8 cellular contexts compared by ENCODE assay signal in the genomic region with DNA sequence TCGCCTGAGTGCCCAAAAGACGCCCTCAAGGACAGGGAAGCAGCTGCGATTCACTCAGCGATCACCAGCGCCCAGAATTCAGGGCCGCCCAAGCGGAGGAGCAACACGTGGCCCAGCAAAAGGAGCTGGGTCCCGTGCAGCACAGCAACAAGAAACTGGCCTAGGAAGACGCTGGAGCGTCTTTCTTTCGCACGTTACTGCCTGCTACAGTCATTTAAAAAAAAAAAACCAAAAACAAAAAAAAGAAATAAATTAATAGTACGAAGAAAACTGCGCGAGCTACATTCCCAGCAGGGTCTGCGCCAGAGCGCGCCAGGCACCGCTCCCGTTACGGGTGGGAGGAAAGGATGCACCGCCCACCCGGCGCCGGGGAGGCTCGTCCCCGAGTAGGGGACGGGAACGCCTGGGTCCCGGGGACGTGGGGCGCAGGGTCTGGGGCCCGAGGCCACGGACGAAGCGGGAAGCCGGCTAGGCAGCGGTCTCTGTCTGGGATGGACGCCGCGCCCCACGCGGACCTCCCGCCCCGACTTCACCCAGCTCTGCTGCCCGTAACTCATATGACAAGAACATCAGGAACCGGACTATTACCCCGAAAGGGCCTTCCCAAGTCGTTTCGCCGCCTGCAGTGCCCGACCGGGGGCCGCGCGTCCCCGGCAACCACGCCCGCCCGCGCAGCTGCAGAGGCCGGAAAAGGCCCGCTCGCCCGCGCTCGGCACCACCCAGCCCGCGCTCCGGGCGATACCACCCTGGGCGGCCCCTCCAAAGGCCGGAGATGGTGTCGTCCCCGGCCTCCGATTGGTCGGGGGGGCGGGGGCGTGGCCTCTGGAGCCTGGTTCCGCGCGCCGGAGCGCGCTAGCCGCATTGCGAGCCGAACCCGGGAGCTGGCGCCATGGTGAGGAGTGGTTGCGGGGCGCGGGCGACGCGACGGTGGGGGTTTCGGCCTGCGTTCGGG. TPM values are rescaled to one million over a fixed set of nuclear protein-coding genes. Genes with fewer than 3 reads are reported as not detected.
DNase-seq lines count a peak whose midpoint lies in the region; ATAC-seq and TF ChIP-seq lines count a peak whose summit lies in the region.

A gene with protein sequence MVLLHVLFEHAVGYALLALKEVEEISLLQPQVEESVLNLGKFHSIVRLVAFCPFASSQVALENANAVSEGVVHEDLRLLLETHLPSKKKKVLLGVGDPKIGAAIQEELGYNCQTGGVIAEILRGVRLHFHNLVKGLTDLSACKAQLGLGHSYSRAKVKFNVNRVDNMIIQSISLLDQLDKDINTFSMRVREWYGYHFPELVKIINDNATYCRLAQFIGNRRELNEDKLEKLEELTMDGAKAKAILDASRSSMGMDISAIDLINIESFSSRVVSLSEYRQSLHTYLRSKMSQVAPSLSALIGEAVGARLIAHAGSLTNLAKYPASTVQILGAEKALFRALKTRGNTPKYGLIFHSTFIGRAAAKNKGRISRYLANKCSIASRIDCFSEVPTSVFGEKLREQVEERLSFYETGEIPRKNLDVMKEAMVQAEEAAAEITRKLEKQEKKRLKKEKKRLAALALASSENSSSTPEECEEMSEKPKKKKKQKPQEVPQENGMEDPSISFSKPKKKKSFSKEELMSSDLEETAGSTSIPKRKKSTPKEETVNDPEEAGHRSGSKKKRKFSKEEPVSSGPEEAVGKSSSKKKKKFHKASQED (plus strand): TSS at position 861 of the 952 bp plus-strand sequence. CDS start 29 bp downstream, at position 890.

- intact Hi-C loops in esophagus squamous epithelium (cut with DNase I): no loop called here

- no peaks in the 10 kb centered on the region for H3K27me3 Mint-ChIP-seq in naive B cell

- peak within 1 kb of the TSS; percentile 88 to 97 (median 94) for H3K4me3 Mint-ChIP-seq in naive B cell
- peak within 1 kb of the TSS; percentile 86 for H3K4me3 Mint-ChIP-seq in stimulated activated effector memory CD8-positive, alpha-beta T cell treated with anti-CD3 and anti-CD28 coated beads, Interleukin-12 subunit alpha, Interleukin-12 subunit beta, amount 100 ng/mL, for 72 hours

- H3K27ac Mint-ChIP-seq in naive B cell: peak within 1 kb of the TSS; percentile 91 to 98 (median 97)
- H3K27ac Mint-ChIP-seq in stimulated activated effector memory CD8-positive, alpha-beta T cell treated with anti-CD3 and anti-CD28 coated beads, Interleukin-12 subunit alpha, Interleukin-12 subunit beta, amount 100 ng/mL, for 72 hours: peak within 1 kb of the TSS; percentile 96

- peaks cover 17 to 42% (median 27%) of the 10 kb centered on the region in 3 donors for H3K4me1 Mint-ChIP-seq in naive B cell
- H3K4me1 Mint-ChIP-seq in stimulated activated effector memory CD8-positive, alpha-beta T cell treated with anti-CD3 and anti-CD28 coated beads, Interleukin-12 subunit alpha, Interleukin-12 subunit beta, amount 100 ng/mL, for 72 hours: peaks cover 42% of the 10 kb centered on the region

- H3K9me3 ChIP-seq in KOPT-K1 (ENCODE audit: insufficient read depth, low read length, poor library complexity, severe bottlenecking): no peaks in the 10 kb centered on the region
- no peaks in the 10 kb centered on the region for H3K9me3 ChIP-seq in esophagus squamous epithelium

- H3K27ac ChIP-seq in KOPT-K1 (ENCODE audit: low read depth, low read length, poor library complexity, severe bottlenecking): peak within 1 kb of the TSS; percentile 92
- peak within 1 kb of the TSS; percentile 79 to 96 (median 89) for H3K27ac ChIP-seq in esophagus squamous epithelium

- H3K36me3 Mint-ChIP-seq in naive B cell: peaks cover 15 to 21% of the 10 kb centered on the region in 2 donors
- peaks cover 55% of the 10 kb centered on the region for H3K36me3 Mint-ChIP-seq in stimulated activated effector memory CD8-positive, alpha-beta T cell treated with anti-CD3 and anti-CD28 coated beads, Interleukin-12 subunit alpha, Interleukin-12 subunit beta, amount 100 ng/mL, for 72 hours

- H3K4me1 ChIP-seq in esophagus squamous epithelium: peaks cover 15 to 43% (median 22%) of the 10 kb centered on the region in 3 donors

- TF ChIP-seq POLR2A in esophagus squamous epithelium (IDR thresholded peaks at IDR 0.05): peak in 3 of 4 donors; percentile 70 to 84 (median 83)

- peak within 1 kb of the TSS; percentile 75 to 98 (median 85) for H3K4me3 ChIP-seq in esophagus squamous epithelium

- H3K36me3 ChIP-seq in KOPT-K1 (ENCODE audit: insufficient read depth, low read length): peaks cover 43% of the 10 kb centered on the region
- peaks cover 16 to 36% (median 30%) of the 10 kb centered on the region in 3 donors for H3K36me3 ChIP-seq in esophagus squamous epithelium

- WGBS in esophagus squamous epithelium, 2 donors: 0% methylated on average over 32 to 35 of the region's 101 CpGs

- peak; percentile 73 for ATAC-seq in GM21786 (IDR thresholded peaks at IDR 0.05; ENCODE audit: unreplicated experiment)
- ATAC-seq in naive B cell (ENCODE audit: low read depth in 2 of 2): peak; percentile 80 to 82
- peak; percentile 93 for ATAC-seq in stimulated activated effector memory CD8-positive, alpha-beta T cell treated with anti-CD3 and anti-CD28 coated beads, Interleukin-12 subunit alpha, Interleukin-12 subunit beta, amount 100 ng/mL, for 72 hours

- DNase-seq in DMS79 (lab: John Stamatoyannopoulos, UW) (peak; percentile 45), RKO (ENCODE audit: low spot score) (peak; percentile 97), activated T-helper 1 cell treated with Interleukin-2 at 50 U/mL for 16 hours (ENCODE audit: low read depth) (peak; percentile 95), esophagus squamous epithelium (lab: John Stamatoyannopoulos, UW) (peak; percentile 43), naive B cell (peak; percentile 96)
- peak; percentile 99 for DNase-seq in stimulated activated effector memory CD8-positive, alpha-beta T cell treated with anti-CD3 and anti-CD28 coated beads, Interleukin-12 subunit alpha, Interleukin-12 subunit beta, amount 100 ng/mL, for 72 hours (ENCODE audit: low spot score in 2 of 2)

- no peaks in the 10 kb centered on the region for H3K27me3 ChIP-seq in esophagus squamous epithelium

- TF ChIP-seq CTCF in esophagus squamous epithelium (IDR thresholded peaks at IDR 0.05): no peak

- H3K9me3 Mint-ChIP-seq in naive B cell: no peaks in the 10 kb centered on the region
- no peaks in the 10 kb centered on the region for H3K9me3 Mint-ChIP-seq in stimulated activated effector memory CD8-positive, alpha-beta T cell treated with anti-CD3 and anti-CD28 coated beads, Interleukin-12 subunit alpha, Interleukin-12 subunit beta, amount 100 ng/mL, for 72 hours

RNA-seq across cellular contexts. Expression of the gene that starts here (rescaled TPM):
- total RNA-seq in esophagus squamous epithelium: 100 to 1,000 TPM in 3 of 4 donors, 10 to 100 TPM in 1; 73.0 to 174 (median 137) TPM
- polyA plus RNA-seq in naive B cell (ENCODE audit: low read depth in 6 of 6): 100 to 1,000 TPM in 3 of 6 donors, 10 to 100 TPM in 3; 67.7 to 115 (median 95.8) TPM

Comparison
In these comparisons a context has a peak if more than half of its experiments do, and no peak if none do; other contexts are left out.
1. Peak in every context shown above with its lines: DNase-seq, ATAC-seq, H3K4me3 ChIP-seq and H3K27ac ChIP-seq.
2. DNase-seq: peak in every context shown above with its lines; median percentile 99 in stimulated activated effector memory CD8-positive, alpha-beta T cell treated with anti-CD3 and anti-CD28 coated beads, Interleukin-12 subunit alpha, Interleukin-12 subunit beta, amount 100 ng/mL, for 72 hours; 97 in RKO; 96 in naive B cell; 95 in activated T-helper 1 cell treated with Interleukin-2 at 50 U/mL for 16 hours; 45 in DMS79; 43 in esophagus squamous epithelium.